In genomic region chr3:150303776-150304175, GRCh38 we compare ENCODE assay signal across 8 cellular contexts.
DNase-seq lines count a peak whose midpoint lies in the region; ATAC-seq and TF ChIP-seq lines count a peak whose summit lies in the region.

No MANE protein-coding gene starts in this region.

- H3K27me3 Mint-ChIP-seq in T-helper 17 cell: peaks cover 85% of the 10 kb centered on the region

- H3K36me3 Mint-ChIP-seq in T-helper 17 cell (ENCODE audit: low read depth): peaks cover 2% of the 10 kb centered on the region

- no peak overlapping the region for H3K4me3 ChIP-seq in GM06990 (replicated peaks; ENCODE audit: low read depth, low read length)
- H3K4me3 ChIP-seq in liver (ENCODE audit: low read depth in 1 of 3, low read length in 3 of 3): no peak overlapping the region

- ATAC-seq in T-helper 17 cell (peak; percentile 35), HG02870 (IDR thresholded peaks at IDR 0.05; ENCODE audit: unreplicated experiment) (no peak), HG03025 (IDR thresholded peaks at IDR 0.05; ENCODE audit: low FRiP score, unreplicated experiment) (no peak)

- H3K27ac ChIP-seq in liver (ENCODE audit: low read depth in 1 of 2, low read length in 2 of 2) (no peak overlapping the region), substantia nigra (ENCODE audit: low read depth, low read length, poor library complexity, severe bottlenecking) (no peak overlapping the region)

- no peak overlapping the region for H3K27ac Mint-ChIP-seq in T-helper 17 cell

- peak; percentile 75 to 78 for TF ChIP-seq RAD21 in liver (IDR thresholded peaks at IDR 0.05)

- WGBS in liver: 65% methylated on average over 3 of the region's 3 CpGs

- peaks cover 3% of the 10 kb centered on the region for H3K4me1 Mint-ChIP-seq in T-helper 17 cell

- H3K36me3 ChIP-seq in GM06990 (ENCODE audit: control insufficient read depth, insufficient read depth, low read length): no peaks in the 10 kb centered on the region
- no peaks in the 10 kb centered on the region for H3K36me3 ChIP-seq in liver (ENCODE audit: control insufficient read depth in 4 of 4, insufficient read depth in 3 of 4, low read depth in 1 of 4, low read length in 3 of 4)

- TF ChIP-seq CTCF in GM06990 (IDR thresholded peaks at IDR 0.05; ENCODE audit: insufficient read depth, low read length, poor library complexity, severe bottlenecking) (peak; percentile 57), liver (IDR thresholded peaks at IDR 0.05; ENCODE audit: low read depth, low read length, missing input control) (peak; percentile 48)

- H3K4me1 ChIP-seq in liver (ENCODE audit: control insufficient read depth in 4 of 4, insufficient read depth in 4 of 4, low read length in 3 of 4): no peaks in the 10 kb centered on the region

- H3K9me3 ChIP-seq in T-helper 17 cell (ENCODE audit: control insufficient read depth, low read length, poor library complexity, severe bottlenecking) (no peaks in the 10 kb centered on the region), liver (ENCODE audit: control insufficient read depth in 4 of 4, low read length in 3 of 4) (no peaks in the 10 kb centered on the region)

- H3K4me3 Mint-ChIP-seq in T-helper 17 cell: no peak overlapping the region

- H3K27me3 ChIP-seq in GM06990 (replicated peaks; ENCODE audit: control insufficient read depth, insufficient read depth, low read length) (no peaks in the 10 kb centered on the region; the same call in 1 of the 2 replicates), liver (ENCODE audit: control insufficient read depth in 4 of 4, insufficient read depth in 4 of 4, low read length in 3 of 4) (no peaks in the 10 kb centered on the region)

- no peak overlapping the region for H3K9ac ChIP-seq in liver (ENCODE audit: low read depth in 1 of 2, low read length in 2 of 2)

- peak; percentile 3 for DNase-seq in GM06990 (ENCODE audit: extremely low read depth, insufficient read length)
- peak; percentile 38 for DNase-seq in H4 (ENCODE audit: low spot score)
- no peak for DNase-seq in T-helper 17 cell
- DNase-seq in substantia nigra (lab: John Stamatoyannopoulos, UW): no peak
- DNase-seq in kidney glomerular epithelial cell (lab: John Stamatoyannopoulos, UW): no peak

TF ChIP-seq in liver, 16 proteins besides CTCF, POLR2A, EP300 and RAD21:
- TF ChIP-seq RXRA (IDR thresholded peaks at IDR 0.05) (no peak), JUND (IDR thresholded peaks at IDR 0.05) (no peak), FOXA2 (IDR thresholded peaks at IDR 0.05) (no peak), NR2F2 (IDR thresholded peaks at IDR 0.05) (no peak)
- TF ChIP-seq, protein P1, sequence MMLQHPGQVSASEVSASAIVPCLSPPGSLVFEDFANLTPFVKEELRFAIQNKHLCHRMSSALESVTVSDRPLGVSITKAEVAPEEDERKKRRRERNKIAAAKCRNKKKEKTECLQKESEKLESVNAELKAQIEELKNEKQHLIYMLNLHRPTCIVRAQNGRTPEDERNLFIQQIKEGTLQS (IDR thresholded peaks at IDR 0.05): no peak
- TF ChIP-seq, protein P2, sequence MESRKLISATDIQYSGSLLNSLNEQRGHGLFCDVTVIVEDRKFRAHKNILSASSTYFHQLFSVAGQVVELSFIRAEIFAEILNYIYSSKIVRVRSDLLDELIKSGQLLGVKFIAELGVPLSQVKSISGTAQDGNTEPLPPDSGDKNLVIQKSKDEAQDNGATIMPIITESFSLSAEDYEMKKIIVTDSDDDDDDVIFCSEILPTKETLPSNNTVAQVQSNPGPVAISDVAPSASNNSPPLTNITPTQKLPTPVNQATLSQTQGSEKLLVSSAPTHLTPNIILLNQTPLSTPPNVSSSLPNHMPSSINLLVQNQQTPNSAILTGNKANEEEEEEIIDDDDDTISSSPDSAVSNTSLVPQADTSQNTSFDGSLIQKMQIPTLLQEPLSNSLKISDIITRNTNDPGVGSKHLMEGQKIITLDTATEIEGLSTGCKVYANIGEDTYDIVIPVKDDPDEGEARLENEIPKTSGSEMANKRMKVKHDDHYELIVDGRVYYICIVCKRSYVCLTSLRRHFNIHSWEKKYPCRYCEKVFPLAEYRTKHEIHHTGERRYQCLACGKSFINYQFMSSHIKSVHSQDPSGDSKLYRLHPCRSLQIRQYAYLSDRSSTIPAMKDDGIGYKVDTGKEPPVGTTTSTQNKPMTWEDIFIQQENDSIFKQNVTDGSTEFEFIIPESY (IDR thresholded peaks at IDR 0.05): no peak

Comparison
In these comparisons a context has a peak if more than half of its experiments do, and no peak if none do; other contexts are left out.
1. DNase-seq: peak in GM06990 (single experiment) and H4 (single experiment); none in T-helper 17 cell (0 of 3), substantia nigra (0 of 49) and kidney glomerular epithelial cell (single experiment).